1 cellular context compared by ENCODE assay signal in the genomic region with DNA sequence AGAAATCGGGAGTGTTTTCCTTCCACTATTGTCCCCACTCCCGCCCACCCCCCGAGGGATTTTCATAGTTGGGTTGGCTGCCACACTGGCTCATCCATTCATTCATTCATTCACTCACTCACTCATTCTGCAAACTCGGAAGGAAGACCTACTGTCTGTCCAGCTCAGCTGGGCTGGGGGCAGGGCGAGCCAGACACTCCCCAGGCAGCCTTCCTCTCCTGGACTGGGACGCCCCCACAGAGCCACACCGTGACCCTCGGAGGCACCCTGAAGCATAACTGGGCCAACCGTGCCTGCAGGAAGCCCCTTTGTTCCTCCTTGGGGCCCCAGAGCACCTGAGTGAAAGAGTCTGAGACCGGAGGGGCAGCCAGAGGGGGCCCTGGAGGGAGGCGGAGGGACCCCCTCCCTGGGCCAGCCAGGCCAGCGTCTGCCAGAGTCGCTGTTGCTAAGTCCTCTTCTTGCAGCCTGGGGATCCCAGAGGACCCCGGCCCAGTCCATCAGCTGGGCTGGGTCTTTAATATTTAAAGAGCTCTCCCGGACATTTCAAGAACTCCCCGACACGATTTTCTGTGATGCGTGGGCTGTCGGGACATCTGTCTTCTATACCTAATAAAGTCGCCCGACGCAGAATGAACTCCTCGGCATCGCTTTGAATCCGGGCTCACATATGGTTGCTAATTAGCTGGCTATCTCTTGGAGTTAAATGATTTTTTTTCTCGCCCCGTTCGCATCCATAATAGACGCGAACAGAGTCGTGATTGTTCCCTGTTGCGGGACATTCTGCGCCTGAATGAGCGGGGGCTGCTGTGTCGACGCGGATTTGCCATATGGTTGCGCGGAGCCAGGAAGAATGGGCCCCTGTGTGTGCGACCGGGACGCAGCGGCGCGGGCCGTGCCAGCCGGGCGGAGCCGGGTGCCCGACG.
A peak's percentile ranks its signal among the peaks of the same experiment; 100 is the strongest.
TF ChIP-seq lines count a peak whose summit lies in the region.

No MANE protein-coding gene starts in this region.

TF ChIP-seq in H1, 55 proteins besides CTCF, POLR2A, EP300 and RAD21:
- TF ChIP-seq EZH2 (IDR thresholded peaks at IDR 0.05; ENCODE audit: low read depth, low read length, severe bottlenecking), result peak; percentile 78
- TF ChIP-seq TBP (IDR thresholded peaks at IDR 0.05; ENCODE audit: low read depth, low read length), result no peak
- TF ChIP-seq NRF1 (IDR thresholded peaks at IDR 0.05; ENCODE audit: low read depth, low read length), result no peak
